Comparison of ENCODE assay signal across 2 cellular contexts in the genomic region with DNA sequence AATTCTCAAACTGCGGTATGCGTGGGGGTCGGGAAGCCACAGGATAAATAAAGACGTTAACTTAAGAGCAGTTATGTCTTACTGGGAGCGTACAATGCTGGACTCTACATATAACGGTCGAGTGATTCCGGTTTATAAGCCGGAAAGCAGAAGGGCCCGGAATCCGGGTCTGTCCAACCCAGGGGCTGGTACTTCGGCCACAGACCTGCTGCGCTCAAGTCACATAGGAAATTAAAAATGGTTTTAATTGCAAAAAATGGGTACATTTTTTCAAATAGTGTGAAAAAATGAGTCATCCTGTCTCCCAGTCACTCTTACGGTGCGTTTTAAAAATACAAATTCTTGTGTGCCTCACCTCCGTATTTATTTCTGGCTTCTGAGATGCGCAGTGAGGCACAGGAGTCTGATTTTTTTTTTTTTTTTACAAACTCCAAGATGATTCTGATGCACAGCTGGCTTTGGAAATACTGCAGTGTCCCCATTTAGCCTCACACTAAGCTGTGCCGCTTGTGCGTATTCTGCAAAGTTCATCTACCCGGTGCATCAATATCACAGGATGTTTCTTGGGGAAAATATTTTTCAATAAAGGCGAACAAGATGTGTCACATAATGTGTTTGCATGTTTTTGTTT.
TF ChIP-seq lines count a peak whose summit lies in the region.

No MANE protein-coding gene starts in this region.

TF ChIP-seq in HepG2, 621 proteins besides CTCF, POLR2A, EP300 and RAD21 (continues in another document):
- TF ChIP-seq, protein P1, sequence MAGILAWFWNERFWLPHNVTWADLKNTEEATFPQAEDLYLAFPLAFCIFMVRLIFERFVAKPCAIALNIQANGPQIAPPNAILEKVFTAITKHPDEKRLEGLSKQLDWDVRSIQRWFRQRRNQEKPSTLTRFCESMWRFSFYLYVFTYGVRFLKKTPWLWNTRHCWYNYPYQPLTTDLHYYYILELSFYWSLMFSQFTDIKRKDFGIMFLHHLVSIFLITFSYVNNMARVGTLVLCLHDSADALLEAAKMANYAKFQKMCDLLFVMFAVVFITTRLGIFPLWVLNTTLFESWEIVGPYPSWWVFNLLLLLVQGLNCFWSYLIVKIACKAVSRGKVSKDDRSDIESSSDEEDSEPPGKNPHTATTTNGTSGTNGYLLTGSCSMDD (CRISPR knock-in tag; IDR thresholded peaks at IDR 0.05) = no peak
- TF ChIP-seq ZNF564 (CRISPR knock-in tag; IDR thresholded peaks at IDR 0.05) = no peak
- TF ChIP-seq ZNF431 (CRISPR knock-in tag; IDR thresholded peaks at IDR 0.05; ENCODE audit: borderline replicate concordance, low read depth) = no peak
- TF ChIP-seq SOX13 (IDR thresholded peaks at IDR 0.05) = no peak
- TF ChIP-seq SOX13 (CRISPR knock-in tag; conservative IDR thresholded peaks at IDR 0.05 in 1 of 2, IDR thresholded peaks at IDR 0.05 in 1 of 2) = 0 out of 4 replicates have a peak, but pooled peaks have one; percentile 5 to 75
- TF ChIP-seq NKX3-1 (CRISPR knock-in tag; IDR thresholded peaks at IDR 0.05) = no peak
- TF ChIP-seq, protein P2, sequence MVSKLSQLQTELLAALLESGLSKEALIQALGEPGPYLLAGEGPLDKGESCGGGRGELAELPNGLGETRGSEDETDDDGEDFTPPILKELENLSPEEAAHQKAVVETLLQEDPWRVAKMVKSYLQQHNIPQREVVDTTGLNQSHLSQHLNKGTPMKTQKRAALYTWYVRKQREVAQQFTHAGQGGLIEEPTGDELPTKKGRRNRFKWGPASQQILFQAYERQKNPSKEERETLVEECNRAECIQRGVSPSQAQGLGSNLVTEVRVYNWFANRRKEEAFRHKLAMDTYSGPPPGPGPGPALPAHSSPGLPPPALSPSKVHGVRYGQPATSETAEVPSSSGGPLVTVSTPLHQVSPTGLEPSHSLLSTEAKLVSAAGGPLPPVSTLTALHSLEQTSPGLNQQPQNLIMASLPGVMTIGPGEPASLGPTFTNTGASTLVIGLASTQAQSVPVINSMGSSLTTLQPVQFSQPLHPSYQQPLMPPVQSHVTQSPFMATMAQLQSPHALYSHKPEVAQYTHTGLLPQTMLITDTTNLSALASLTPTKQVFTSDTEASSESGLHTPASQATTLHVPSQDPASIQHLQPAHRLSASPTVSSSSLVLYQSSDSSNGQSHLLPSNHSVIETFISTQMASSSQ (IDR thresholded peaks at IDR 0.05; ENCODE audit: low read depth) = no peak
- TF ChIP-seq, protein P2 (CRISPR knock-in tag; IDR thresholded peaks at IDR 0.05; ENCODE audit: borderline replicate concordance) = no peak
- no peak for TF ChIP-seq ZNF335 (CRISPR knock-in tag; IDR thresholded peaks at IDR 0.05)
- TF ChIP-seq ZNF441 (CRISPR knock-in tag; IDR thresholded peaks at IDR 0.05; ENCODE audit: borderline replicate concordance) = peak; percentile 44; the same call in 1 of the 2 replicates
- TF ChIP-seq, protein P3, sequence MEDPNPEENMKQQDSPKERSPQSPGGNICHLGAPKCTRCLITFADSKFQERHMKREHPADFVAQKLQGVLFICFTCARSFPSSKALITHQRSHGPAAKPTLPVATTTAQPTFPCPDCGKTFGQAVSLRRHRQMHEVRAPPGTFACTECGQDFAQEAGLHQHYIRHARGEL (CRISPR knock-in tag; IDR thresholded peaks at IDR 0.05) = no peak
- no peak; the same call in 1 of the 2 replicates for TF ChIP-seq SAP130 (CRISPR knock-in tag; IDR thresholded peaks at IDR 0.05; ENCODE audit: low read depth)
- TF ChIP-seq ZNF292 (CRISPR knock-in tag; IDR thresholded peaks at IDR 0.05; ENCODE audit: borderline replicate concordance, low read depth) = no peak
- TF ChIP-seq, protein P4, sequence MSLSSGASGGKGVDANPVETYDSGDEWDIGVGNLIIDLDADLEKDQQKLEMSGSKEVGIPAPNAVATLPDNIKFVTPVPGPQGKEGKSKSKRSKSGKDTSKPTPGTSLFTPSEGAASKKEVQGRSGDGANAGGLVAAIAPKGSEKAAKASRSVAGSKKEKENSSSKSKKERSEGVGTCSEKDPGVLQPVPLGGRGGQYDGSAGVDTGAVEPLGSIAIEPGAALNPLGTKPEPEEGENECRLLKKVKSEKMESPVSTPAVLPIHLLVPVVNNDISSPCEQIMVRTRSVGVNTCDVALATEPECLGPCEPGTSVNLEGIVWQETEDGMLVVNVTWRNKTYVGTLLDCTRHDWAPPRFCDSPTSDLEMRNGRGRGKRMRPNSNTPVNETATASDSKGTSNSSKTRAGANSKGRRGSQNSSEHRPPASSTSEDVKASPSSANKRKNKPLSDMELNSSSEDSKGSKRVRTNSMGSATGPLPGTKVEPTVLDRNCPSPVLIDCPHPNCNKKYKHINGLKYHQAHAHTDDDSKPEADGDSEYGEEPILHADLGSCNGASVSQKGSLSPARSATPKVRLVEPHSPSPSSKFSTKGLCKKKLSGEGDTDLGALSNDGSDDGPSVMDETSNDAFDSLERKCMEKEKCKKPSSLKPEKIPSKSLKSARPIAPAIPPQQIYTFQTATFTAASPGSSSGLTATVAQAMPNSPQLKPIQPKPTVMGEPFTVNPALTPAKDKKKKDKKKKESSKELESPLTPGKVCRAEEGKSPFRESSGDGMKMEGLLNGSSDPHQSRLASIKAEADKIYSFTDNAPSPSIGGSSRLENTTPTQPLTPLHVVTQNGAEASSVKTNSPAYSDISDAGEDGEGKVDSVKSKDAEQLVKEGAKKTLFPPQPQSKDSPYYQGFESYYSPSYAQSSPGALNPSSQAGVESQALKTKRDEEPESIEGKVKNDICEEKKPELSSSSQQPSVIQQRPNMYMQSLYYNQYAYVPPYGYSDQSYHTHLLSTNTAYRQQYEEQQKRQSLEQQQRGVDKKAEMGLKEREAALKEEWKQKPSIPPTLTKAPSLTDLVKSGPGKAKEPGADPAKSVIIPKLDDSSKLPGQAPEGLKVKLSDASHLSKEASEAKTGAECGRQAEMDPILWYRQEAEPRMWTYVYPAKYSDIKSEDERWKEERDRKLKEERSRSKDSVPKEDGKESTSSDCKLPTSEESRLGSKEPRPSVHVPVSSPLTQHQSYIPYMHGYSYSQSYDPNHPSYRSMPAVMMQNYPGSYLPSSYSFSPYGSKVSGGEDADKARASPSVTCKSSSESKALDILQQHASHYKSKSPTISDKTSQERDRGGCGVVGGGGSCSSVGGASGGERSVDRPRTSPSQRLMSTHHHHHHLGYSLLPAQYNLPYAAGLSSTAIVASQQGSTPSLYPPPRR (CRISPR knock-in tag; IDR thresholded peaks at IDR 0.05; ENCODE audit: borderline replicate concordance) = no peak

TF ChIP-seq in GM12891, 5 proteins besides CTCF, POLR2A, EP300 and RAD21:
- TF ChIP-seq PAX5 (IDR thresholded peaks at IDR 0.05; ENCODE audit: insufficient read depth, low read length, severe bottlenecking) (no peak), SPI1 (IDR thresholded peaks at IDR 0.05; ENCODE audit: low read depth, low read length) (no peak), POLR2AphosphoS5 (IDR thresholded peaks at IDR 0.05; ENCODE audit: low read depth, low read length) (no peak), POU2F2 (IDR thresholded peaks at IDR 0.05; ENCODE audit: low read depth, low read length) (no peak), TAF1 (IDR thresholded peaks at IDR 0.05; ENCODE audit: low read depth, low read length) (no peak)
